Comparison of ENCODE assay signal across 1 cellular context in the genomic region with DNA sequence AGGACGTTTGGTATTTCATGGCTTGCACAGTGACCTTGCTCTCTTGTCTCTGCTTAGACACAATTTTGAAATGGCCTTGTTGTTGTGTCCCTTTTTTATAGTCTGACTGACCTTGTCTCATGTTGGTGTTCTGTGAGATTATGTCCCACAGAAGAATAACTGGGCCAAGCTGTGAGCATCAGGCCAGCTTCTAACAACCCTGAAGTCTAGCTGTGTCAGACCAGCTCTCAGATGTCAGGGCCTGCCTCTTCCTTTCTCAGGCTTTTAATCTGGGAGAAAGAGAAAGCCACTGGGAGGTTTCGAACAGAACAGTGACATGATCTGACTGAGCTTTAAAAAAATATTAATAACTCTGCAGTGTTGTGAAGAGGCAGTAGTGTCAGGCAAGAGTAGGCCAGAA.
TF ChIP-seq lines count a peak whose summit lies in the region.

No MANE protein-coding gene starts in this region.

TF ChIP-seq in GM12891, 5 proteins besides CTCF, POLR2A, EP300 and RAD21:
- TF ChIP-seq TAF1 (IDR thresholded peaks at IDR 0.05; ENCODE audit: low read depth, low read length) (no peak), SPI1 (IDR thresholded peaks at IDR 0.05; ENCODE audit: low read depth, low read length) (no peak), POLR2AphosphoS5 (IDR thresholded peaks at IDR 0.05; ENCODE audit: low read depth, low read length) (no peak), POU2F2 (IDR thresholded peaks at IDR 0.05; ENCODE audit: low read depth, low read length) (no peak), PAX5 (IDR thresholded peaks at IDR 0.05; ENCODE audit: insufficient read depth, low read length, severe bottlenecking) (no peak)
